Comparison of ENCODE assay signal across 8 cellular contexts in the genomic region with DNA sequence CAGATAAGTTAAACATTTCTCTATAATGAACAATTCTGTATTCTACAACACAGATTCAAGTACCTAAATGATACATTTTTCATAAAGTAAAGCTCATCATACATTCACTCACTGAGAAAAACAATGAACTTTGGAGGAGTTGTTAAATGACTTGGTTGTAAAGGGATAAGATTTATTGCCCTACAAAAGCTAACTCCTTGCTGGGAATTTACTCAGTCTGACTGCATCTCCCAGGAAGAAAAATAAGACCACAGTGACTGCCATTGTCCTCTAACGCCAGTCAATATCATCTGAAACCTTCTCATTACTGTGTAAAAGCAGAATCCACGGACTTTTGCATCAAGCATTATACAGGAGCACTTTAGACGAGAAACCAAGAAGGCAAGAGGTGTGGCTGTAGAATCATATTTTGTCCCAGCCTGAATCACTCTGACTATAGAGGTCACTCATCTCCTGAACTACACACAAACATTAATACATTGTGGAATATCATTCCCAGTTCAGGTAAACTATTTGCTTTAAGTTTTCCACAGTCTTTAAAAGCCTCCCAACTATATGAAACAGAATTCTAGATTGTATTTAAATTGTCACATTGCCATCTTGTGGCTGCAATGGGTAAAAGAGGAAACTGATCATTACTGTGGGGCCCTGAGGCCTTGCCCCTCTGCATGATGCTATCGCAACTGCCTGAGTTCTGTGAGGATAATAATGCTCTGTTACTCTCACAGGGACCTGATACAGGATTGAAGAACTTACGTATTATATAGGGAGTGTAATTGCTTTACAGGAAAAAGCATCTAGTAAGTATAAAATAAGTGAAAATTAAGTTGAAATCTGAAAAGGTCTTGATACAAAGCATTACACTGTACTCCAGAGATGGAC.
DNase-seq lines count a peak whose midpoint lies in the region; ATAC-seq, FAIRE-seq and TF ChIP-seq lines count a peak whose summit lies in the region.

No MANE protein-coding gene starts in this region.

- no peak overlapping the region for H3K4me3 Mint-ChIP-seq in stimulated activated naive B cell treated with anti-CD40 and anti-IgM and Interleukin-4, amounts not matched to agents 10 μg/mL and 1 μg/mL and 100 μg/mL, for 72 hours

- no peaks in the 10 kb centered on the region for H3K27me3 ChIP-seq in foreskin keratinocyte

- no peaks in the 10 kb centered on the region for H3K27me3 Mint-ChIP-seq in stimulated activated naive B cell treated with anti-CD40 and anti-IgM and Interleukin-4, amounts not matched to agents 10 μg/mL and 1 μg/mL and 100 μg/mL, for 72 hours

- H3K27ac Mint-ChIP-seq in stimulated activated naive B cell treated with anti-CD40 and anti-IgM and Interleukin-4, amounts not matched to agents 10 μg/mL and 1 μg/mL and 100 μg/mL, for 72 hours = no peak overlapping the region

- no peaks in the 10 kb centered on the region for H3K4me1 ChIP-seq in foreskin keratinocyte

- H3K4me1 Mint-ChIP-seq in stimulated activated naive B cell treated with anti-CD40 and anti-IgM and Interleukin-4, amounts not matched to agents 10 μg/mL and 1 μg/mL and 100 μg/mL, for 72 hours = no peaks in the 10 kb centered on the region

- H3K27ac ChIP-seq in foreskin keratinocyte = no peak overlapping the region

- DNase-seq in NCI-H524 (lab: John Stamatoyannopoulos, UW) (peak; percentile 1 to 49), NCI-H524 treated with DMSO at 0.1 percent for 48 hours (lab: John Stamatoyannopoulos, UW) (no peak), HT1080 (ENCODE audit: low read depth) (peak; percentile 36), RCC 7860 (ENCODE audit: low spot score) (peak; percentile 7), foreskin keratinocyte (peak in 1 of 2 donors; percentile 42), T-helper 9 cell (no peak)
- no peak for DNase-seq in stimulated activated naive B cell treated with anti-CD40 and anti-IgM and Interleukin-4, amounts not matched to agents 10 μg/mL and 1 μg/mL and 100 μg/mL, for 72 hours

- no peak for FAIRE-seq in RCC 7860 (lab: Jason Lieb, UNC)

- H3K36me3 Mint-ChIP-seq in stimulated activated naive B cell treated with anti-CD40 and anti-IgM and Interleukin-4, amounts not matched to agents 10 μg/mL and 1 μg/mL and 100 μg/mL, for 72 hours = no peaks in the 10 kb centered on the region

- peak; percentile 63 for TF ChIP-seq CTCF in foreskin keratinocyte (conservative IDR thresholded peaks at IDR 0.05)

- H3K9me3 Mint-ChIP-seq in stimulated activated naive B cell treated with anti-CD40 and anti-IgM and Interleukin-4, amounts not matched to agents 10 μg/mL and 1 μg/mL and 100 μg/mL, for 72 hours = peaks cover 0 to 2% of the 10 kb centered on the region in 2 donors

- ATAC-seq in GM21528 (IDR thresholded peaks at IDR 0.05; ENCODE audit: low FRiP score, unreplicated experiment) (peak; percentile 76), foreskin keratinocyte (peak; percentile 80)
- peak; percentile 69 to 78 for ATAC-seq in stimulated activated naive B cell treated with anti-CD40 and anti-IgM and Interleukin-4, amounts not matched to agents 10 μg/mL and 1 μg/mL and 100 μg/mL, for 72 hours (replicated peaks)

Comparison
In these comparisons a context has a peak if more than half of its experiments do, and no peak if none do; other contexts are left out.
1. DNase-seq: peak in NCI-H524 (2 of 2), HT1080 (single experiment) and RCC 7860 (single experiment); none in NCI-H524 treated with DMSO at 0.1 percent for 48 hours (single experiment), stimulated activated naive B cell treated with anti-CD40 and anti-IgM and Interleukin-4, amounts not matched to agents 10 μg/mL and 1 μg/mL and 100 μg/mL, for 72 hours (single experiment) and T-helper 9 cell (single experiment).
2. Peak in every context shown above with its lines, with median percentiles within 50 percentile points of each other: ATAC-seq.